In genomic region chr16:84518804-84519341, GRCh38 we compare ENCODE assay signal across 9 cellular contexts. TPM values are rescaled to one million over a fixed set of nuclear protein-coding genes. Genes with fewer than 3 reads are reported as not detected.
DNase-seq lines count a peak whose midpoint lies in the region; ATAC-seq and TF ChIP-seq lines count a peak whose summit lies in the region.
"Had no signal": no experiment of that assay in that cellular context is flagged by ENCODE, and none has a peak within 500 bp of the region (broad histone marks: within the 10 kb centered on the region; RNA-seq: fewer than 3 reads in every experiment).

No MANE protein-coding gene starts in this region.

- DNase-seq in DMS53 treated with DMSO at 0.1 percent for 48 hours (lab: John Stamatoyannopoulos, UW; ENCODE audit: unreplicated experiment), result peak; percentile 74
- peak; percentile 61 for DNase-seq in NCI-H774 (lab: John Stamatoyannopoulos, UW)
- peak; percentile 53 for DNase-seq in activated T-cell treated with anti-CD3 and anti-CD28 coated beads, Interleukin-2, amount 50 U/mL, for 24 hours
- DNase-seq in natural killer cell treated with Interleukin-12 subunit alpha and Interleukin-12 subunit beta and Interleukin-15 and Interleukin-18, amount 100 ng/mL, for 72 hours (ENCODE audit: low spot score), result no peak
- no peak for DNase-seq in midbrain (lab: John Stamatoyannopoulos, UW)
- DNase-seq in foreskin melanocyte, result no peak
- DNase-seq in NOMO-1 treated with dmso at 0.1 percent for 144 hours (lab: John Stamatoyannopoulos, UW; ENCODE audit: unreplicated experiment), result no peak
- DNase-seq in foreskin fibroblast, result no peak

- H3K27me3 Mint-ChIP-seq in activated T-cell treated with anti-CD3 and anti-CD28 coated beads, Interleukin-2, amount 50 U/mL, for 24 hours, result no peaks in the 10 kb centered on the region
- H3K27me3 Mint-ChIP-seq in natural killer cell treated with Interleukin-12 subunit alpha and Interleukin-12 subunit beta and Interleukin-15 and Interleukin-18, amount 100 ng/mL, for 72 hours, result peaks cover 0 to 7% of the 10 kb centered on the region in 2 donors

- no peak overlapping the region for H3K4me3 ChIP-seq in foreskin fibroblast (ENCODE audit: low read depth in 1 of 2, low read length in 2 of 2)
- H3K4me3 ChIP-seq: lung had no signal

- H3K4me1 Mint-ChIP-seq in activated T-cell treated with anti-CD3 and anti-CD28 coated beads, Interleukin-2, amount 50 U/mL, for 24 hours (ENCODE audit: low read depth), result peaks cover 66% of the 10 kb centered on the region
- H3K4me1 Mint-ChIP-seq in natural killer cell treated with Interleukin-12 subunit alpha and Interleukin-12 subunit beta and Interleukin-15 and Interleukin-18, amount 100 ng/mL, for 72 hours (ENCODE audit: low read depth in 2 of 2), result peaks cover 28 to 31% of the 10 kb centered on the region in 2 donors

- H3K9me3 Mint-ChIP-seq in activated T-cell treated with anti-CD3 and anti-CD28 coated beads, Interleukin-2, amount 50 U/mL, for 24 hours, result no peaks in the 10 kb centered on the region
- H3K9me3 Mint-ChIP-seq in natural killer cell treated with Interleukin-12 subunit alpha and Interleukin-12 subunit beta and Interleukin-15 and Interleukin-18, amount 100 ng/mL, for 72 hours, result no peaks in the 10 kb centered on the region

- H3K27ac Mint-ChIP-seq in activated T-cell treated with anti-CD3 and anti-CD28 coated beads, Interleukin-2, amount 50 U/mL, for 24 hours, result peak overlapping the region; percentile 76
- no peak overlapping the region for H3K27ac Mint-ChIP-seq in natural killer cell treated with Interleukin-12 subunit alpha and Interleukin-12 subunit beta and Interleukin-15 and Interleukin-18, amount 100 ng/mL, for 72 hours

- ATAC-seq in natural killer cell treated with Interleukin-12 subunit alpha and Interleukin-12 subunit beta and Interleukin-15 and Interleukin-18, amount 100 ng/mL, for 72 hours, result peak; percentile 55 to 63

- no peaks in the 10 kb centered on the region for H3K36me3 Mint-ChIP-seq in activated T-cell treated with anti-CD3 and anti-CD28 coated beads, Interleukin-2, amount 50 U/mL, for 24 hours (ENCODE audit: low read depth)
- H3K36me3 Mint-ChIP-seq in natural killer cell treated with Interleukin-12 subunit alpha and Interleukin-12 subunit beta and Interleukin-15 and Interleukin-18, amount 100 ng/mL, for 72 hours, result no peaks in the 10 kb centered on the region

- TF ChIP-seq CTCF in foreskin fibroblast (IDR thresholded peaks at IDR 0.05; ENCODE audit: low read depth, low read length), result no peak

- H3K4me3 Mint-ChIP-seq in activated T-cell treated with anti-CD3 and anti-CD28 coated beads, Interleukin-2, amount 50 U/mL, for 24 hours, result peak overlapping the region; percentile 13
- no peak overlapping the region for H3K4me3 Mint-ChIP-seq in natural killer cell treated with Interleukin-12 subunit alpha and Interleukin-12 subunit beta and Interleukin-15 and Interleukin-18, amount 100 ng/mL, for 72 hours

RNA-seq across cellular contexts. Expression of gene MEAK7, which starts 14.4 kb away (rescaled TPM):
- 10 to 100 TPM in 1 of 2 donors, 1 to 10 TPM in 1; 9.4 to 10.0 TPM for total RNA-seq in natural killer cell treated with Interleukin-12 subunit alpha and Interleukin-12 subunit beta and Interleukin-15 and Interleukin-18, amount 100 ng/mL, for 72 hours

Comparison
In these comparisons a context has a peak if more than half of its experiments do, and no peak if none do; other contexts are left out.
1. DNase-seq: peak in DMS53 treated with DMSO at 0.1 percent for 48 hours (single experiment), NCI-H774 (single experiment) and activated T-cell treated with anti-CD3 and anti-CD28 coated beads, Interleukin-2, amount 50 U/mL, for 24 hours (single experiment); none in natural killer cell treated with Interleukin-12 subunit alpha and Interleukin-12 subunit beta and Interleukin-15 and Interleukin-18, amount 100 ng/mL, for 72 hours (single experiment), midbrain (single experiment), foreskin melanocyte (single experiment), NOMO-1 treated with dmso at 0.1 percent for 144 hours (single experiment) and foreskin fibroblast (0 of 2).